Comparison of ENCODE assay signal across 8 cellular contexts in genomic region chr11:18322818-18323570, GRCh38. TPM values are rescaled to one million over a fixed set of nuclear protein-coding genes. Genes with fewer than 3 reads are reported as not detected.
A peak's percentile ranks its signal among the peaks of the same experiment; 100 is the strongest.
DNase-seq lines count a peak whose midpoint lies in the region.

No MANE protein-coding gene starts in this region.

- H3K36me3 ChIP-seq in trophoblast cell (ENCODE audit: control insufficient read depth in 1 of 2, insufficient read depth in 2 of 2, low read length in 2 of 2): peaks cover 2 to 9% of the 10 kb centered on the region in 2 experiments

- H3K79me1 ChIP-seq in trophoblast cell (ENCODE audit: low read length): peaks cover 6% of the 10 kb centered on the region

- no peak overlapping the region for H2BK120ac ChIP-seq in trophoblast cell (ENCODE audit: insufficient read depth, low read length, poor library complexity)

- H3K14ac ChIP-seq in trophoblast cell (ENCODE audit: low read length): peak overlapping the region; percentile 55

- DNase-seq in OCI-M1 (lab: John Stamatoyannopoulos, UW) (peak; percentile 51), epithelial cell of prostate (ENCODE audit: low read depth, low spot score) (no peak), trophoblast cell (no peak), NCI-H2107 (lab: John Stamatoyannopoulos, UW) (no peak), NCI-H2171 (lab: John Stamatoyannopoulos, UW) (no peak), putamen (ENCODE audit: low spot score) (no peak), DMS153 (lab: John Stamatoyannopoulos, UW) (no peak)

- peak overlapping the region; percentile 71 for H3K4me2 ChIP-seq in trophoblast cell (ENCODE audit: low read length)

- peak overlapping the region; percentile 83 for H3K9ac ChIP-seq in trophoblast cell (ENCODE audit: low read length)

- peak overlapping the region; percentile 83 for H4K8ac ChIP-seq in trophoblast cell (ENCODE audit: low read depth, low read length)

- H3K27me3 ChIP-seq in trophoblast cell (ENCODE audit: insufficient read depth, low read length): no peaks in the 10 kb centered on the region

- peaks cover 8% of the 10 kb centered on the region for H3K79me2 ChIP-seq in trophoblast cell (ENCODE audit: control insufficient read depth, insufficient read depth, low read length, poor library complexity)

- H3K4me3 ChIP-seq in GM08714 (ENCODE audit: low read length) (peak overlapping the region; percentile 92), trophoblast cell (ENCODE audit: low read depth, low read length) (peak overlapping the region; percentile 96)

- H2AK5ac ChIP-seq in trophoblast cell (ENCODE audit: low read length): no peak overlapping the region

- peak overlapping the region; percentile 67 for H4K12ac ChIP-seq in trophoblast cell (ENCODE audit: low read depth, low read length)

- peak overlapping the region; percentile 55 for H4K91ac ChIP-seq in trophoblast cell (ENCODE audit: low read depth, low read length)

- no peaks in the 10 kb centered on the region for H3K9me3 ChIP-seq in trophoblast cell (ENCODE audit: insufficient read depth, low read depth, low read length)

- no peak overlapping the region for H2BK5ac ChIP-seq in trophoblast cell (ENCODE audit: low read depth, low read length, poor library complexity)

- H2AFZ ChIP-seq in trophoblast cell (ENCODE audit: insufficient read depth, low read length, poor library complexity): no peak overlapping the region

- H3K4me1 ChIP-seq in trophoblast cell (ENCODE audit: control insufficient read depth in 1 of 2, insufficient read depth in 2 of 2, low read length in 2 of 2): peaks cover 7 to 9% of the 10 kb centered on the region in 2 experiments

- H3K27ac ChIP-seq in epithelial cell of prostate (peak overlapping the region; percentile 88), trophoblast cell (ENCODE audit: low read depth, low read length) (no peak overlapping the region)

- peak overlapping the region; percentile 98 for H3K4ac ChIP-seq in trophoblast cell (ENCODE audit: low read depth, low read length)

- H3K18ac ChIP-seq in trophoblast cell (ENCODE audit: low read length): peak overlapping the region; percentile 78

- no CpG with 5 or more reads among the region's 18 CpGs for WGBS in trophoblast cell (ENCODE audit: extremely low coverage, insufficient coverage, insufficient read length)

- H3K23ac ChIP-seq in trophoblast cell (ENCODE audit: low read length): no peak overlapping the region

- H2BK12ac ChIP-seq in trophoblast cell (ENCODE audit: low read length): no peak overlapping the region

RNA-seq across cellular contexts. Expression of gene GTF2H1, which starts 0.6 kb away (rescaled TPM):
- polyA plus RNA-seq in trophoblast cell (2013): 28.3 and 28.9 TPM in 2 replicates

RNA-seq across cellular contexts. Expression of gene HPS5, which starts 1.1 kb away (rescaled TPM):
- 8.3 and 8.7 TPM in 2 replicates for polyA plus RNA-seq in trophoblast cell (2013)

RNA-seq across cellular contexts. Expression of gene SAA1, which starts 56.9 kb away (rescaled TPM):
- 1.0 and 1.4 TPM in 2 replicates for polyA plus RNA-seq in trophoblast cell (2013)
